ENCODE assay signal across 8 cellular contexts in genomic region chr13:45341034-45341798, GRCh38. TPM values are rescaled to one million over a fixed set of nuclear protein-coding genes. Genes with fewer than 3 reads are reported as not detected.
DNase-seq lines count a peak whose midpoint lies in the region; ATAC-seq, FAIRE-seq and TF ChIP-seq lines count a peak whose summit lies in the region.

Gene TPT1, minus strand, starts transcription at chr13:45341183. Its CDS starts 114 bp downstream, at chr13:45341069.

- no peaks in the 10 kb centered on the region for H3K9me3 Mint-ChIP-seq in progenitor cell of endocrine pancreas (ENCODE audit: low read depth)

- ATAC-seq in HG02852 (IDR thresholded peaks at IDR 0.05; ENCODE audit: unreplicated experiment) (peak; percentile 85), heart right ventricle (peak; percentile 91 to 97 (median 94))

- intact Hi-C loops in heart right ventricle (cut with DNase I) = loop anchor here in 2 of 10 donors (1.0 to 10.0 kb wide), 3 partner anchors 32 to 124 kb away; partner anchors contain the start of gene COG3 (in 1 of the 2)

- no peaks in the 10 kb centered on the region for H3K27me3 Mint-ChIP-seq in progenitor cell of endocrine pancreas

- peaks cover 16 to 52% (median 48%) of the 10 kb centered on the region in 9 donors for H3K4me1 ChIP-seq in heart right ventricle

- peak; percentile 98 for TF ChIP-seq POLR2A in GM12892 (IDR thresholded peaks at IDR 0.05; ENCODE audit: low read depth, low read length)

- no peaks in the 10 kb centered on the region for H3K27me3 ChIP-seq in heart right ventricle

- H3K27ac ChIP-seq in heart right ventricle = peak within 1 kb of the TSS; percentile 100

- WGBS in heart right ventricle, 2 donors = 0 to 1% methylated on average over 55 to 67 of the region's 67 CpGs

- FAIRE-seq in GM12892 (lab: Jason Lieb, UNC) = peak; percentile 94

- peaks cover 0 to 64% (median 35%) of the 10 kb centered on the region in 9 donors for H3K36me3 ChIP-seq in heart right ventricle

- H3K4me3 ChIP-seq in heart right ventricle = peak within 1 kb of the TSS; percentile 75 to 99 (median 95)

- H3K27ac Mint-ChIP-seq in progenitor cell of endocrine pancreas = peak within 1 kb of the TSS; percentile 100

- peak within 1 kb of the TSS; percentile 96 for H3K4me3 Mint-ChIP-seq in progenitor cell of endocrine pancreas (ENCODE audit: low read depth)

- H3K36me3 Mint-ChIP-seq in progenitor cell of endocrine pancreas (ENCODE audit: insufficient read depth) = peaks cover 37% of the 10 kb centered on the region

- H3K9me3 ChIP-seq in heart right ventricle = no peaks in the 10 kb centered on the region

- TF ChIP-seq CTCF in heart right ventricle (IDR thresholded peaks at IDR 0.05) = no peak
- TF ChIP-seq CTCF in progenitor cell of endocrine pancreas (IDR thresholded peaks at IDR 0.05; ENCODE audit: unreplicated experiment) = no peak

- peak; percentile 97 for DNase-seq in GM12892 (ENCODE audit: insufficient read length)
- DNase-seq in NCI-H146 (lab: John Stamatoyannopoulos, UW) = peak; percentile 98
- DNase-seq in T-helper 1 cell = peak; percentile 100
- peak; percentile 96 for DNase-seq in amniotic epithelial cell (ENCODE audit: low read depth)
- DNase-seq in heart right ventricle = peak; percentile 99
- peak; percentile 98 for DNase-seq in progenitor cell of endocrine pancreas (ENCODE audit: low spot score, unreplicated experiment)
- DNase-seq in ureter (ENCODE audit: low spot score) = peak; percentile 99

- peaks cover 24% of the 10 kb centered on the region for H3K4me1 Mint-ChIP-seq in progenitor cell of endocrine pancreas (ENCODE audit: low read depth)

RNA-seq across cellular contexts. Expression of gene TPT1, which starts in this region (rescaled TPM):
- 7,184 TPM for polyA plus RNA-seq in GM12892 (2012; ENCODE audit: missing spikeins)
- total RNA-seq in heart right ventricle (1,000 to 10,000 TPM; 3,297 to 4,965 (median 3,717) TPM), progenitor cell of endocrine pancreas (3,243 and 3,333 TPM in 2 replicates), ureter (4,913 TPM)
- 1,000 to 10,000 TPM; 5,417 to 6,104 TPM for polyA plus RNA-seq in heart right ventricle

Comparison
In these comparisons a context has a peak if more than half of its experiments do, and no peak if none do; other contexts are left out.
1. Peak in every context shown above with its lines: DNase-seq, ATAC-seq, H3K4me3 ChIP-seq and H3K27ac ChIP-seq.